8 cellular contexts compared by ENCODE assay signal in genomic region chr15:70098170-70098460, GRCh38. TPM values are rescaled to one million over a fixed set of nuclear protein-coding genes. Genes with fewer than 3 reads are reported as not detected.
DNase-seq lines count a peak whose midpoint lies in the region; ATAC-seq and TF ChIP-seq lines count a peak whose summit lies in the region.

No MANE protein-coding gene starts in this region.

- peak overlapping the region; percentile 97 for H3K27ac Mint-ChIP-seq in T-helper 17 cell

- H3K4me3 Mint-ChIP-seq in T-helper 17 cell = peak overlapping the region; percentile 93

- H3K9me3 ChIP-seq in HCT116 (ENCODE audit: control insufficient read depth in 1 of 2, insufficient read depth in 1 of 2, low read depth in 1 of 2, low read length in 2 of 2) (no peaks in the 10 kb centered on the region), T-helper 17 cell (ENCODE audit: control insufficient read depth, low read length, poor library complexity, severe bottlenecking) (no peaks in the 10 kb centered on the region), fibroblast of lung (ENCODE audit: control insufficient read depth, insufficient read depth, low read depth, low read length) (no peaks in the 10 kb centered on the region)

- intact Hi-C loops in HCT116 (cut with micrococcal nuclease) = loop anchor here (5.0 kb wide), 1 partner anchor 366 kb away; no protein-coding TSS in a partner anchor

- no peaks in the 10 kb centered on the region for H3K9me2 ChIP-seq in HCT116 (ENCODE audit: insufficient read depth)

- TF ChIP-seq CTCF in HCT116 (IDR thresholded peaks at IDR 0.05 in 2 of 3, conservative IDR thresholded peaks at IDR 0.05 in 1 of 3; ENCODE audit: borderline replicate concordance in 1 of 3, insufficient read depth in 1 of 3, low read depth in 2 of 3, low read length in 2 of 3) (no peak), fibroblast of lung (conservative IDR thresholded peaks at IDR 0.05 in 1 of 2, IDR thresholded peaks at IDR 0.05 in 1 of 2; ENCODE audit: low read depth in 1 of 2, low read length in 2 of 2) (no peak)

- RAD21 ChIA-PET in HCT116 (lab: Charles Lee; ENCODE audit: low non-redundant PET in 1 of 2, low total read pairs in 2 of 2, uncharacterized antibody in 2 of 2, unreplicated experiment in 2 of 2) = no interaction called here

- no peaks in the 10 kb centered on the region for H3K27me3 ChIP-seq in HCT116 (ENCODE audit: insufficient read depth, low read length)
- H3K27me3 ChIP-seq in fibroblast of lung (ENCODE audit: control insufficient read depth, insufficient read depth, low read length) = no peaks in the 10 kb centered on the region

- peaks cover 44% of the 10 kb centered on the region for H3K79me2 ChIP-seq in HCT116 (ENCODE audit: insufficient read depth, low read length)
- peaks cover 25% of the 10 kb centered on the region for H3K79me2 ChIP-seq in fibroblast of lung (ENCODE audit: control insufficient read depth, insufficient read depth, low read length)

- H3K4me1 Mint-ChIP-seq in T-helper 17 cell = peaks cover 35% of the 10 kb centered on the region

- H3K27me3 Mint-ChIP-seq in T-helper 17 cell = peaks cover 5% of the 10 kb centered on the region

- CTCF ChIA-PET in HCT116 (lab: Charles Lee) = interaction anchor here (0.7 to 1.2 kb wide), 3 partner anchors 363 to 620 kb away, joined by 3 to 4 read pairs (median 4); no protein-coding TSS in a partner anchor

- H3K9ac ChIP-seq in HCT116 (ENCODE audit: low read length) (peak overlapping the region; percentile 95), fibroblast of lung (ENCODE audit: insufficient read depth, low read length) (no peak overlapping the region)

- peak overlapping the region; percentile 98 for H3K4me2 ChIP-seq in HCT116 (ENCODE audit: low read length)
- H3K4me2 ChIP-seq in fibroblast of lung (ENCODE audit: extremely low read depth, insufficient read depth, low read length) = peak overlapping the region; percentile 84

- H2AFZ ChIP-seq in HCT116 (ENCODE audit: low read depth, low read length, poor library complexity, severe bottlenecking) (no peak overlapping the region), fibroblast of lung (ENCODE audit: low read length) (no peak overlapping the region)

- no peaks in the 10 kb centered on the region for H4K20me1 ChIP-seq in HCT116 (ENCODE audit: insufficient read depth)
- H4K20me1 ChIP-seq in fibroblast of lung (ENCODE audit: control insufficient read depth, extremely low read depth, insufficient read depth, low read length) = no peaks in the 10 kb centered on the region

- H3K27ac ChIP-seq in HCT116 (ENCODE audit: low read depth, low read length) = peak overlapping the region; percentile 95
- peak overlapping the region; percentile 81 for H3K27ac ChIP-seq in fibroblast of lung (ENCODE audit: insufficient read depth, low read length)

- peaks cover 3% of the 10 kb centered on the region for H3K36me3 Mint-ChIP-seq in T-helper 17 cell (ENCODE audit: low read depth)

- TSS peak; percentile 100 for BruUV-seq in HCT116 (replicated peaks; lab: Mats Ljungman, UMichigan)

- ATAC-seq in HCT116 (no peak), T-helper 17 cell (no peak), GM19324 (IDR thresholded peaks at IDR 0.05; ENCODE audit: low FRiP score, unreplicated experiment) (no peak)

- POLR2A ChIA-PET in HCT116 (lab: Charles Lee) = interaction anchor here (1.0 to 1.3 kb wide), 5 partner anchors 12 to 635 kb away, joined by 3 to 5 read pairs (median 4); no protein-coding TSS in a partner anchor

- no peak for DNase-seq in HCT116 (ENCODE audit: low read depth, low spot score)
- no peak for DNase-seq in T-helper 17 cell
- no peak for DNase-seq in fibroblast of lung (ENCODE audit: low read depth in 2 of 2)
- DNase-seq in skeletal muscle cell (ENCODE audit: low read depth) = no peak
- no peak for DNase-seq in GDM1 (lab: John Stamatoyannopoulos, UW)
- no peak for DNase-seq in EL
- no peak for DNase-seq in middle frontal gyrus (ENCODE audit: extremely low spot score, low spot score)

- TF ChIP-seq POLR2A in HCT116 (IDR thresholded peaks at IDR 0.05; ENCODE audit: borderline replicate concordance, extremely low read depth, insufficient read depth, insufficient read length) = no peak

- H3K4me1 ChIP-seq in HCT116 (ENCODE audit: control insufficient read depth in 1 of 2, insufficient read depth in 2 of 2, low read length in 2 of 2) (peaks cover 26 to 53% of the 10 kb centered on the region in 2 experiments), fibroblast of lung (ENCODE audit: control insufficient read depth, extremely low read depth, insufficient read depth, low read length) (peaks cover 26% of the 10 kb centered on the region)

- TF ChIP-seq RAD21 in HCT116 (IDR thresholded peaks at IDR 0.05; ENCODE audit: low read depth) = no peak

- peak overlapping the region; percentile 60 to 93 for H3K4me3 ChIP-seq in HCT116 (replicated peaks in 1 of 2; ENCODE audit: low read depth in 1 of 2, low read length in 2 of 2)
- H3K4me3 ChIP-seq in fibroblast of lung (replicated peaks in 1 of 4; ENCODE audit: control extremely low read depth in 1 of 4, insufficient read depth in 1 of 4, low read depth in 3 of 4, low read length in 4 of 4) = peak overlapping the region; percentile 43 to 82 (median 45)
- peak overlapping the region; percentile 88 for H3K4me3 ChIP-seq in skeletal muscle cell (ENCODE audit: low read depth, low read length)

- H3K36me3 ChIP-seq in HCT116 (ENCODE audit: control insufficient read depth in 1 of 2, insufficient read depth in 2 of 2, low read length in 2 of 2) = peaks cover 10 to 11% of the 10 kb centered on the region in 2 experiments
- no peaks in the 10 kb centered on the region for H3K36me3 ChIP-seq in fibroblast of lung (ENCODE audit: control insufficient read depth, insufficient read depth, low read length)

TF ChIP-seq in HCT116, 20 proteins besides CTCF, POLR2A, EP300 and RAD21:
- TF ChIP-seq MAX (IDR thresholded peaks at IDR 0.05) = no peak
- TF ChIP-seq EGR1 (IDR thresholded peaks at IDR 0.05; ENCODE audit: low read depth) = no peak

RNA-seq across cellular contexts. Expression of gene TLE3, which starts 0.4 kb away (rescaled TPM):
- 53.9 TPM for total RNA-seq in HCT116 (2021; ENCODE audit: unreplicated experiment)
- 38.1 and 55.6 TPM in 2 replicates for polyA plus RNA-seq in HCT116 (2012)
- 100 to 1,000 TPM; 115 to 132 TPM for total RNA-seq in T-helper 17 cell
- 16.5 and 19.3 TPM in 2 replicates for total RNA-seq in fibroblast of lung
- polyA plus RNA-seq in fibroblast of lung = 14.6 and 19.9 TPM in 2 replicates
- 18.7 and 19.1 TPM in 2 replicates for polyA plus RNA-seq in fibroblast of lung (2012)
- polyA minus RNA-seq in fibroblast of lung (ENCODE audit: low replicate concordance) = 16.4 and 22.0 TPM in 2 replicates
